Comparison of ENCODE assay signal across 13 cellular contexts in genomic region chr17:44044092-44044491, GRCh38. TPM values are rescaled to one million over a fixed set of nuclear protein-coding genes. Genes with fewer than 3 reads are reported as not detected.
DNase-seq lines count a peak whose midpoint lies in the region; ATAC-seq and TF ChIP-seq lines count a peak whose summit lies in the region.
"Had no signal": no experiment of that assay in that cellular context is flagged by ENCODE, and none has a peak within 500 bp of the region (broad histone marks: within the 10 kb centered on the region; RNA-seq: fewer than 3 reads in every experiment).

No MANE protein-coding gene starts in this region.

- TF ChIP-seq CTCF in AG10803 (conservative IDR thresholded peaks at IDR 0.05; ENCODE audit: low read length), result no peak
- TF ChIP-seq CTCF in endodermal cell (conservative IDR thresholded peaks at IDR 0.05), result no peak

- 86 to 100% methylated on average over 1 of the region's 1 CpG for WGBS in endodermal cell (ENCODE audit: insufficient coverage in 1 of 2, insufficient read length in 1 of 2), 2 experiments

- DNase-seq in AG10803 (ENCODE audit: low read depth) (peak; percentile 70), LHCN-M2 (ENCODE audit: low read depth) (peak; percentile 41), endodermal cell (no peak), HuH-7.5 (ENCODE audit: low spot score) (no peak), NOMO-1 treated with dmso at 0.1 percent for 144 hours (lab: John Stamatoyannopoulos, UW; ENCODE audit: unreplicated experiment) (no peak)
- no peak for DNase-seq in naive thymus-derived CD4-positive, alpha-beta T cell
- no peak for DNase-seq in activated CD8-positive, alpha-beta memory T cell treated with anti-CD3 and anti-CD28 coated beads, Interleukin-2, amount 50 U/mL, for 4 hours
- DNase-seq: CD4-positive, CD25-positive, alpha-beta regulatory T cell; heart right ventricle; mesendoderm; NCI-H2171 treated with DMSO at 0.1 percent for 48 hours; Peyer's patch had no signal

- H3K4me1 ChIP-seq in endodermal cell (ENCODE audit: control insufficient read depth, insufficient read depth, low read length), result no peaks in the 10 kb centered on the region
- peaks cover 0 to 5% of the 10 kb centered on the region in 2 donors for H3K4me1 ChIP-seq in naive thymus-derived CD4-positive, alpha-beta T cell (ENCODE audit: control insufficient read depth in 2 of 2, insufficient read depth in 2 of 2, low read length in 2 of 2)

- peaks cover 44% of the 10 kb centered on the region for H3K36me3 Mint-ChIP-seq in endodermal cell (ENCODE audit: low read depth)
- peaks cover 0 to 26% (median 8%) of the 10 kb centered on the region in 5 donors for H3K36me3 Mint-ChIP-seq in naive thymus-derived CD4-positive, alpha-beta T cell

- H3K9me3 ChIP-seq in endodermal cell (ENCODE audit: control insufficient read depth, low read length), result no peaks in the 10 kb centered on the region
- H3K9me3 ChIP-seq in naive thymus-derived CD4-positive, alpha-beta T cell (ENCODE audit: control insufficient read depth in 2 of 3, low read length in 3 of 3), result no peaks in the 10 kb centered on the region
- H3K9me3 ChIP-seq: heart right ventricle, Peyer's patch had no signal

- H3K9me3 Mint-ChIP-seq in endodermal cell, result no peaks in the 10 kb centered on the region
- H3K9me3 Mint-ChIP-seq in naive thymus-derived CD4-positive, alpha-beta T cell, result no peaks in the 10 kb centered on the region
- H3K9me3 Mint-ChIP-seq: CD4-positive, CD25-positive, alpha-beta regulatory T cell had no signal

- peaks cover 2% of the 10 kb centered on the region for H3K4me1 Mint-ChIP-seq in endodermal cell
- peaks cover 14 to 27% (median 19%) of the 10 kb centered on the region in 7 donors for H3K4me1 Mint-ChIP-seq in naive thymus-derived CD4-positive, alpha-beta T cell

- H3K27me3 ChIP-seq in endodermal cell (ENCODE audit: control insufficient read depth, insufficient read depth, low read length, poor library complexity, severe bottlenecking), result no peaks in the 10 kb centered on the region
- no peaks in the 10 kb centered on the region for H3K27me3 ChIP-seq in naive thymus-derived CD4-positive, alpha-beta T cell (ENCODE audit: control insufficient read depth in 2 of 2, insufficient read depth in 2 of 2, low read length in 2 of 2)
- H3K27me3 ChIP-seq: heart right ventricle, Peyer's patch had no signal

- H3K27me3 Mint-ChIP-seq in endodermal cell (ENCODE audit: insufficient read depth), result no peaks in the 10 kb centered on the region
- no peaks in the 10 kb centered on the region for H3K27me3 Mint-ChIP-seq in naive thymus-derived CD4-positive, alpha-beta T cell
- H3K27me3 Mint-ChIP-seq: CD4-positive, CD25-positive, alpha-beta regulatory T cell had no signal

- H3K9ac ChIP-seq in endodermal cell (ENCODE audit: extremely low read depth, low read length, poor library complexity, severe bottlenecking), result no peak overlapping the region

- peak overlapping the region; percentile 5 for H3K27ac ChIP-seq in endodermal cell (ENCODE audit: low read depth, low read length)
- H3K27ac ChIP-seq in naive thymus-derived CD4-positive, alpha-beta T cell (ENCODE audit: low read depth, low read length), result no peak overlapping the region

- H3K27ac Mint-ChIP-seq in endodermal cell, result no peak overlapping the region
- H3K27ac Mint-ChIP-seq in naive thymus-derived CD4-positive, alpha-beta T cell, result peak overlapping the region in 5 of 9 donors; percentile 2 to 52 (median 7)

- POLR2A ChIA-PET in naive thymus-derived CD4-positive, alpha-beta T cell (lab: Charles Lee), result interaction anchor here (1.2 kb wide), 1 partner anchor 100 kb away, joined by 5 read pairs; no protein-coding TSS in a partner anchor

- ATAC-seq in naive thymus-derived CD4-positive, alpha-beta T cell, result no peak
- no peak for ATAC-seq in GM18511 (IDR thresholded peaks at IDR 0.05; ENCODE audit: unreplicated experiment)

- peaks cover 50% of the 10 kb centered on the region for H3K36me3 ChIP-seq in endodermal cell (ENCODE audit: control insufficient read depth, insufficient read depth, low read length)
- H3K36me3 ChIP-seq in naive thymus-derived CD4-positive, alpha-beta T cell (ENCODE audit: control insufficient read depth in 2 of 3, insufficient read depth in 3 of 3, low read length in 3 of 3), result peaks cover 4 to 12% (median 6%) of the 10 kb centered on the region in 3 experiments

- intact Hi-C loops in naive thymus-derived CD4-positive, alpha-beta T cell (cut with micrococcal nuclease), result loop anchor here in 1 of 2 donors (5.0 to 10.0 kb wide), 2 partner anchors 37 to 129 kb away; no protein-coding TSS in a partner anchor

- CTCF ChIA-PET in naive thymus-derived CD4-positive, alpha-beta T cell (lab: Charles Lee), result interaction anchor here (0.6 to 6.4 kb wide), 6 partner anchors 13 to 1224 kb away, joined by 3 to 59 read pairs (median 4); partner anchors contain the start of gene PPY

- H3K4me3 ChIP-seq in AG10803 (ENCODE audit: low read length) (no peak overlapping the region), endodermal cell (ENCODE audit: low read length) (no peak overlapping the region)
- H3K4me3 ChIP-seq in naive thymus-derived CD4-positive, alpha-beta T cell (ENCODE audit: low read length), result no peak overlapping the region
- H3K4me3 ChIP-seq: heart right ventricle, Peyer's patch had no signal

- no peak overlapping the region for H3K4me3 Mint-ChIP-seq in endodermal cell
- no peak overlapping the region for H3K4me3 Mint-ChIP-seq in naive thymus-derived CD4-positive, alpha-beta T cell
- H3K4me3 Mint-ChIP-seq: CD4-positive, CD25-positive, alpha-beta regulatory T cell had no signal

RNA-seq across cellular contexts. Expression of gene LSM12, which starts 22.4 kb away (rescaled TPM):
- total RNA-seq in LHCN-M2 (2014; rRNA removed), result 47.0 and 51.9 TPM in 2 replicates
- polyA plus RNA-seq in LHCN-M2 (2012), result 32.1 TPM
- total RNA-seq in endodermal cell, result 100 to 1,000 TPM in 1 of 2 donors, 10 to 100 TPM in 1; 97.7 to 102 TPM
- 59.9 TPM for polyA plus RNA-seq in endodermal cell (2013, experiment 1 of 2)
- polyA plus RNA-seq in endodermal cell (2013, experiment 2 of 2), result 53.1 TPM
- 10 to 100 TPM; 29.3 to 67.9 (median 33.2) TPM for total RNA-seq in naive thymus-derived CD4-positive, alpha-beta T cell
- polyA plus RNA-seq in naive thymus-derived CD4-positive, alpha-beta T cell, result 10 to 100 TPM; 69.5 to 72.5 TPM

RNA-seq across cellular contexts. Expression of gene G6PC3, which starts 26.4 kb away (rescaled TPM):
- total RNA-seq in LHCN-M2 (2014; rRNA removed) (59.8 and 67.2 TPM in 2 replicates), endodermal cell (100 to 1,000 TPM in 1 of 2 donors, 10 to 100 TPM in 1; 88.8 to 129 TPM)
- 112 TPM for polyA plus RNA-seq in LHCN-M2 (2012)
- polyA plus RNA-seq in endodermal cell (2013, experiment 1 of 2), result 107 TPM
- polyA plus RNA-seq in endodermal cell (2013, experiment 2 of 2), result 101 TPM
- 10 to 100 TPM in 4 of 5 experiments, 1 to 10 TPM in 1; 9.4 to 25.8 (median 13.9) TPM for total RNA-seq in naive thymus-derived CD4-positive, alpha-beta T cell
- polyA plus RNA-seq in naive thymus-derived CD4-positive, alpha-beta T cell, result 10 to 100 TPM; 18.3 to 18.5 TPM

RNA-seq across cellular contexts. Expression of gene TMEM101, which starts 29.3 kb away (rescaled TPM):
- total RNA-seq in LHCN-M2 (2014; rRNA removed) (38.1 and 44.7 TPM in 2 replicates), endodermal cell (10 to 100 TPM; 27.2 to 27.7 TPM)
- 26.8 TPM for polyA plus RNA-seq in LHCN-M2 (2012)
- 33.9 TPM for polyA plus RNA-seq in endodermal cell (2013, experiment 1 of 2)
- polyA plus RNA-seq in endodermal cell (2013, experiment 2 of 2), result 27.7 TPM
- total RNA-seq in naive thymus-derived CD4-positive, alpha-beta T cell, result 10 to 100 TPM; 12.1 to 32.0 (median 30.5) TPM
- 10 to 100 TPM; 33.8 to 36.0 TPM for polyA plus RNA-seq in naive thymus-derived CD4-positive, alpha-beta T cell

RNA-seq across cellular contexts. Expression of gene NAGS, which starts 39.7 kb away (rescaled TPM):
- 1.5 and 1.6 TPM in 2 replicates for total RNA-seq in LHCN-M2 (2014; rRNA removed)
- 1.7 TPM for polyA plus RNA-seq in LHCN-M2 (2012)
- 1 to 10 TPM; 1.4 to 2.1 TPM for total RNA-seq in endodermal cell
- 1.2 TPM for polyA plus RNA-seq in endodermal cell (2013, experiment 1 of 2)
- polyA plus RNA-seq in endodermal cell (2013, experiment 2 of 2), result 0.99 TPM
- 1 to 10 TPM in 2 of 5 experiments, under 1 TPM in 3; 0.19 to 1.9 (median 0.20) TPM for total RNA-seq in naive thymus-derived CD4-positive, alpha-beta T cell
- 1 to 10 TPM in 1 of 2 donors, under 1 TPM in 1; 0.41 to 2.6 TPM for polyA plus RNA-seq in naive thymus-derived CD4-positive, alpha-beta T cell

Comparison
In these comparisons a context has a peak if more than half of its experiments do, and no peak if none do; other contexts are left out.
1. DNase-seq: peak in AG10803 (single experiment) and LHCN-M2 (single experiment); none in endodermal cell (single experiment), naive thymus-derived CD4-positive, alpha-beta T cell (0 of 9), activated CD8-positive, alpha-beta memory T cell treated with anti-CD3 and anti-CD28 coated beads, Interleukin-2, amount 50 U/mL, for 4 hours (single experiment), HuH-7.5 (single experiment) and NOMO-1 treated with dmso at 0.1 percent for 144 hours (single experiment).